ENCODE assay signal across 23 cellular contexts in the genomic region with DNA sequence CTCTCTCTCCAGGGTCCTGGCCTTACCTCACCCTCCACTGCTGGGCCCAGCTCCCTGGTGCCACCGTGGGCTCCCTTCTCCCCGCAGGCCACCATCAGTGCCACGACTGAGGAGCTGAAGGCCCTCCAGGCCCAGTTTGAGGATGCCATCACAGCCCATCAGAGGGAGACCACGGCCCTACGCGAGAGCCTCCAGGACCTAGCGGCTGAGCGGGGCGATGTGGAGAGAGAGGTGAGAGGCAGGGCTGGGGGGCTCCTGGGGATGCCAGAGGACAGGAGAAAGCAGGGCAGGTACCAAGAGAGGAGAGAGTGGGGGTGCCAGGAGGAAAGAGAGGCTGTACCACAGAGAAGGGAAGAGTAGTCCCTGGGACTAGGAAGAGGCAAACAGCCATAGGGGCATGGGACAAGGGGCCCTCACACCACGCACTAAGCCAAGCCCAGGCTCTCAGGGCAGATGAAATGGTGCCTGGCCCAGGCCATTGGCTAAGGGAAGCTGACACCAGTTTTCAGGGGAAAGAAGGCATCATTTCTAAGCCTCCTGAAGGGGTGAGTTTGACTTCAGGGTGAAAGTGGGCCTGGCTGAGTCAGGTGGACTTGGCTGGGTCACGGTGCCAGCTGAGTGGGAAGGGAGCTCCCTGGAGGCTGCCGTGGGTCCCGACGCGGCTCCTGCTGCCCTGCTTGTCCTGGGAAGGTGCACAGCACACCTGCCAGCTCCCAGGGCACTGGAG. TPM values are rescaled to one million over a fixed set of nuclear protein-coding genes. Genes with fewer than 3 reads are reported as not detected.
A peak's percentile ranks its signal among the peaks of the same experiment; 100 is the strongest.
DNase-seq lines count a peak whose midpoint lies in the region; ATAC-seq and TF ChIP-seq lines count a peak whose summit lies in the region.
"Had no signal": no experiment of that assay in that cellular context is flagged by ENCODE, and none has a peak within 500 bp of the region (broad histone marks: within the 10 kb centered on the region; RNA-seq: fewer than 3 reads in every experiment).

No MANE protein-coding gene starts in this region.

- H2BK5ac ChIP-seq in H9 (ENCODE audit: insufficient read length, low read length) = no peak overlapping the region

- no peak overlapping the region for H3K27ac ChIP-seq in SK-N-SH (ENCODE audit: low read depth in 2 of 2, low read length in 1 of 2)
- no peak overlapping the region for H3K27ac ChIP-seq in H9 (ENCODE audit: insufficient read length, low read depth, low read length)
- H3K27ac ChIP-seq in layer of hippocampus (ENCODE audit: low read depth, low read length) = peak overlapping the region; percentile 27
- H3K27ac ChIP-seq: 22Rv1, esophagus muscularis mucosa, PC-9, thoracic aorta had no signal

- TF ChIP-seq CTCF in SK-N-SH (IDR thresholded peaks at IDR 0.05) (no peak), H9 (conservative IDR thresholded peaks at IDR 0.05) (no peak), mucosa of descending colon (IDR thresholded peaks at IDR 0.05) (no peak)

- H3K18ac ChIP-seq in H9 (ENCODE audit: insufficient read length, low read depth, low read length) = no peak overlapping the region

- no peak overlapping the region for H3K56ac ChIP-seq in H9 (ENCODE audit: insufficient read length, low read depth, low read length)

- no peaks in the 10 kb centered on the region; the same call in 1 of the 2 replicates for H3K27me3 Mint-ChIP-seq in H9 (ENCODE audit: low read depth)
- H3K27me3 Mint-ChIP-seq: activated CD4-positive, alpha-beta T cell treated with anti-CD3 and anti-CD28 coated beads for 36 hours; activated naive CD8-positive, alpha-beta T cell had no signal

- no peak overlapping the region for H3K23ac ChIP-seq in H9 (ENCODE audit: insufficient read length, low read depth, low read length)

- H4K5ac ChIP-seq in H9 (ENCODE audit: insufficient read length, low read depth, low read length) = no peak overlapping the region

- no peaks in the 10 kb centered on the region for H3K79me2 ChIP-seq in SK-N-SH (ENCODE audit: insufficient read depth)
- H3K79me2 ChIP-seq in H9 (ENCODE audit: insufficient read depth, low read length) = no peaks in the 10 kb centered on the region

- H3K4me3 ChIP-seq in SK-N-SH (ENCODE audit: low read depth in 2 of 2, low read length in 1 of 2) (no peak overlapping the region), mucosa of descending colon (no peak overlapping the region)
- H3K4me3 ChIP-seq: esophagus muscularis mucosa, PC-9, thoracic aorta had no signal

- CTCF ChIA-PET in SK-N-SH (lab: Yijun Ruan, JAX) = interaction anchor here (1.1 to 2.4 kb wide), 5 partner anchors 13 to 108 kb away, joined by 3 to 9 read pairs (median 3); no protein-coding TSS in a partner anchor

- no peak overlapping the region for H2BK20ac ChIP-seq in H9 (ENCODE audit: low read depth, low read length, poor library complexity, severe bottlenecking)

- no peaks in the 10 kb centered on the region for H3K9me3 Mint-ChIP-seq in H9
- H3K9me3 Mint-ChIP-seq: activated T-cell treated with anti-CD3 and anti-CD28 coated beads, Interleukin-2, amount 50 U/mL, for 72 hours had no signal

- H3K36me3 Mint-ChIP-seq in H9 (ENCODE audit: insufficient read depth in 1 of 3, low read depth in 3 of 3) = no peaks in the 10 kb centered on the region
- H3K36me3 Mint-ChIP-seq: activated naive CD8-positive, alpha-beta T cell had no signal

- H3K4me1 ChIP-seq in SK-N-SH (ENCODE audit: control insufficient read depth in 1 of 2, insufficient read depth in 2 of 2, low read depth in 1 of 2, low read length in 1 of 2) = peaks cover 0 to 62% of the 10 kb centered on the region in 2 experiments; a peak in 1 of 4 replicates
- H3K4me1 ChIP-seq in H9 (ENCODE audit: insufficient read depth, low read length) = no peaks in the 10 kb centered on the region; the same call in 1 of the 2 replicates
- no peaks in the 10 kb centered on the region for H3K4me1 ChIP-seq in mucosa of descending colon (ENCODE audit: low read depth)

- no peak overlapping the region for H3T11ph ChIP-seq in H9 (ENCODE audit: low read length)

- no peaks in the 10 kb centered on the region for H3K79me1 ChIP-seq in H9 (ENCODE audit: insufficient read depth, low read depth, low read length, poor library complexity, severe bottlenecking)

- peaks cover 10 to 14% of the 10 kb centered on the region in 2 experiments for H3K4me1 Mint-ChIP-seq in H9
- H3K4me1 Mint-ChIP-seq: activated CD4-positive, alpha-beta T cell treated with anti-CD3 and anti-CD28 coated beads for 36 hours had no signal

- H2AFZ ChIP-seq in SK-N-SH (ENCODE audit: low read depth) (no peak overlapping the region), H9 (ENCODE audit: low read length) (no peak overlapping the region)
- H2AFZ ChIP-seq: PC-9 had no signal

- H3K27me3 ChIP-seq in SK-N-SH (ENCODE audit: insufficient read depth) (no peaks in the 10 kb centered on the region), H9 (ENCODE audit: insufficient read depth, low read length) (no peaks in the 10 kb centered on the region), layer of hippocampus (ENCODE audit: control insufficient read depth, insufficient read depth, low read length) (no peaks in the 10 kb centered on the region)

- no peak overlapping the region for H3K14ac ChIP-seq in H9 (ENCODE audit: insufficient read depth, low read length)

- no peak overlapping the region for H3K9ac ChIP-seq in SK-N-SH
- H3K9ac ChIP-seq in H9 (ENCODE audit: extremely low read depth, insufficient read length, low read length) = no peak overlapping the region

- no peaks in the 10 kb centered on the region for H3K23me2 ChIP-seq in H9 (ENCODE audit: insufficient read length, low read depth, low read length, poor library complexity, severe bottlenecking)

- H3K4me2 ChIP-seq in SK-N-SH = no peak overlapping the region
- no peak overlapping the region for H3K4me2 ChIP-seq in H9 (ENCODE audit: insufficient read depth, insufficient read length, low read length)
- H3K4me2 ChIP-seq: PC-9 had no signal

- H4K20me1 ChIP-seq in SK-N-SH (ENCODE audit: insufficient read depth) (no peaks in the 10 kb centered on the region), H9 (ENCODE audit: control insufficient read depth, insufficient read depth, insufficient read length) (no peaks in the 10 kb centered on the region)

- no peak overlapping the region for H3K4me3 Mint-ChIP-seq in H9
- H3K4me3 Mint-ChIP-seq: activated CD4-positive, alpha-beta T cell treated with anti-CD3 and anti-CD28 coated beads for 36 hours; activated naive CD8-positive, alpha-beta T cell; activated T-cell treated with anti-CD3 and anti-CD28 coated beads, Interleukin-2, amount 50 U/mL, for 72 hours had no signal

- H3F3A ChIP-seq in SK-N-SH (replicated peaks; ENCODE audit: insufficient read depth) = no peaks in the 10 kb centered on the region

- no peaks in the 10 kb centered on the region for H3K9me2 ChIP-seq in SK-N-SH

- no peak overlapping the region for H2BK15ac ChIP-seq in H9 (ENCODE audit: low read depth, low read length)

- H2BK120ac ChIP-seq in H9 (ENCODE audit: low read depth, low read length, poor library complexity, severe bottlenecking) = no peak overlapping the region

- POLR2A ChIA-PET in SK-N-SH (lab: Yijun Ruan, JAX) = no interaction called here

- WGBS in SK-N-SH (ENCODE audit: low lambda C conversion rate) = 86% methylated on average over 12 of the region's 15 CpGs
- no CpG with 5 or more reads among the region's 15 CpGs for WGBS in H9 (ENCODE audit: extremely low coverage, insufficient read length, low lambda C conversion rate)

- no peaks in the 10 kb centered on the region for H3K36me3 ChIP-seq in SK-N-SH (replicated peaks in 1 of 2; ENCODE audit: control insufficient read depth in 1 of 2, insufficient read depth in 2 of 2, low read length in 1 of 2)
- no peaks in the 10 kb centered on the region for H3K36me3 ChIP-seq in mucosa of descending colon (ENCODE audit: low read depth)
- H3K36me3 ChIP-seq: esophagus muscularis mucosa, thoracic aorta had no signal

- H2AK5ac ChIP-seq in H9 (ENCODE audit: insufficient read length, low read length) = no peak overlapping the region

- no peak for ATAC-seq in SK-N-SH treated with all-trans-retinoic acid at 6 μM for 48 hours
- no peak for ATAC-seq in sciatic nerve
- no peak for ATAC-seq in GM19351 (IDR thresholded peaks at IDR 0.05; ENCODE audit: unreplicated experiment)
- no peak for ATAC-seq in mucosa of descending colon
- ATAC-seq: activated CD4-positive, alpha-beta T cell treated with anti-CD3 and anti-CD28 coated beads for 36 hours; activated T-cell treated with anti-CD3 and anti-CD28 coated beads, Interleukin-2, amount 50 U/mL, for 72 hours; HCT116 had no signal

- H3K4ac ChIP-seq in H9 (ENCODE audit: low read depth, low read length) = no peak overlapping the region

- TF ChIP-seq EP300 in SK-N-SH (IDR thresholded peaks at IDR 0.05; ENCODE audit: borderline replicate concordance in 1 of 2, low read depth in 1 of 2, low read length in 1 of 2) = no peak

- H3K9me3 ChIP-seq in SK-N-SH (no peaks in the 10 kb centered on the region), H9 (ENCODE audit: control insufficient read depth, low read depth, low read length) (no peaks in the 10 kb centered on the region), mucosa of descending colon (no peaks in the 10 kb centered on the region)
- H3K9me3 ChIP-seq: esophagus muscularis mucosa, thoracic aorta had no signal

- peak overlapping the region in 2 of 3 experiments; percentile 35 to 67; a peak in 1 of 7 replicates for H3K27ac Mint-ChIP-seq in H9
- H3K27ac Mint-ChIP-seq: activated CD4-positive, alpha-beta T cell treated with anti-CD3 and anti-CD28 coated beads for 36 hours; activated naive CD8-positive, alpha-beta T cell; activated T-cell treated with anti-CD3 and anti-CD28 coated beads, Interleukin-2, amount 50 U/mL, for 72 hours had no signal

- no peak for TF ChIP-seq RAD21 in SK-N-SH (IDR thresholded peaks at IDR 0.05; ENCODE audit: low read length)

- no peak overlapping the region for H4K91ac ChIP-seq in H9 (ENCODE audit: insufficient read length, low read depth, low read length)

- H2BK12ac ChIP-seq in H9 (ENCODE audit: insufficient read length, low read depth, low read length) = no peak overlapping the region

- no peak overlapping the region for H4K8ac ChIP-seq in H9 (replicated peaks; ENCODE audit: insufficient read length, low read depth, low read length)

- intact Hi-C loops in sciatic nerve (cut with DNase I) (no loop called here), mucosa of descending colon (cut with DNase I, micrococcal nuclease) (no loop called here)

- DNase-seq in SK-N-SH (peak; percentile 31), H9 (peak; percentile 12), sciatic nerve (ENCODE audit: low spot score) (peak; percentile 55), dermis blood vessel endothelial cell (no peak), mucosa of descending colon (no peak)
- DNase-seq: activated CD4-positive, alpha-beta T cell treated with anti-CD3 and anti-CD28 coated beads for 36 hours; activated T-cell treated with anti-CD3 and anti-CD28 coated beads, Interleukin-2, amount 50 U/mL, for 72 hours; C1 segment of cervical spinal cord; DMS153; NCI-H2171 treated with DMSO at 0.1 percent for 48 hours; NCI-H774; nucleus accumbens; PC-9; stimulated activated CD4-positive, alpha-beta T cell treated with anti-CD3 and anti-CD28 coated beads, Interleukin-4, amount 100 ng/mL, for 4 hours had no signal

RNA-seq across cellular contexts. Expression of a gene that starts 39.0 kb away (rescaled TPM):
- polyA plus RNA-seq in SK-N-SH (2012; rRNA removed) = 0.03 TPM in 2 replicates
- polyA plus RNA-seq in SK-N-SH (2012; cell fraction: cytosol; rRNA removed) = 0.05 and 0.09 TPM in 2 replicates
- polyA plus RNA-seq in SK-N-SH (2012; cell fraction: nucleus; rRNA removed) = 0.12 and 0.26 TPM in 2 replicates
- total RNA-seq in H9 (2021) (1.8 and 2.5 TPM in 2 replicates), sciatic nerve (148 TPM), dermis blood vessel endothelial cell (23.4 and 25.2 TPM in 2 replicates), mucosa of descending colon (10 to 100 TPM in 2 of 3 donors, 1 to 10 TPM in 1; 7.0 to 16.3 (median 14.1) TPM)
- total RNA-seq: HT-29 had no signal

RNA-seq across cellular contexts. Expression of a gene that starts 53.2 kb away (rescaled TPM):
- polyA plus RNA-seq in SK-N-SH (2012; rRNA removed) = not detected in 2 replicates
- polyA plus RNA-seq in SK-N-SH (2012; cell fraction: cytosol; rRNA removed) = not detected in 2 replicates
- 0.01 and 0.06 TPM in 2 replicates for polyA plus RNA-seq in SK-N-SH (2012; cell fraction: nucleus; rRNA removed)
- total RNA-seq in H9 (2021) (not detected in 2 replicates), sciatic nerve (0.18 TPM), dermis blood vessel endothelial cell (not detected in 2 replicates), mucosa of descending colon (under 1 TPM in 2 of 3 donors, not detected in 1; 0.07 to 0.19 TPM)
- total RNA-seq: activated CD4-positive, alpha-beta T cell treated with anti-CD3 and anti-CD28 coated beads for 36 hours; activated T-cell treated with anti-CD3 and anti-CD28 coated beads, Interleukin-2, amount 50 U/mL, for 72 hours; esophagus muscularis mucosa; HT-29; PC-9; thoracic aorta had no signal

Comparison
In these comparisons a context has a peak if more than half of its experiments do, and no peak if none do; other contexts are left out.
1. DNase-seq: peak in SK-N-SH (single experiment), H9 (single experiment) and sciatic nerve (single experiment); none in dermis blood vessel endothelial cell (single experiment) and mucosa of descending colon (0 of 3).